16 cellular contexts compared by ENCODE assay signal in the genomic region with DNA sequence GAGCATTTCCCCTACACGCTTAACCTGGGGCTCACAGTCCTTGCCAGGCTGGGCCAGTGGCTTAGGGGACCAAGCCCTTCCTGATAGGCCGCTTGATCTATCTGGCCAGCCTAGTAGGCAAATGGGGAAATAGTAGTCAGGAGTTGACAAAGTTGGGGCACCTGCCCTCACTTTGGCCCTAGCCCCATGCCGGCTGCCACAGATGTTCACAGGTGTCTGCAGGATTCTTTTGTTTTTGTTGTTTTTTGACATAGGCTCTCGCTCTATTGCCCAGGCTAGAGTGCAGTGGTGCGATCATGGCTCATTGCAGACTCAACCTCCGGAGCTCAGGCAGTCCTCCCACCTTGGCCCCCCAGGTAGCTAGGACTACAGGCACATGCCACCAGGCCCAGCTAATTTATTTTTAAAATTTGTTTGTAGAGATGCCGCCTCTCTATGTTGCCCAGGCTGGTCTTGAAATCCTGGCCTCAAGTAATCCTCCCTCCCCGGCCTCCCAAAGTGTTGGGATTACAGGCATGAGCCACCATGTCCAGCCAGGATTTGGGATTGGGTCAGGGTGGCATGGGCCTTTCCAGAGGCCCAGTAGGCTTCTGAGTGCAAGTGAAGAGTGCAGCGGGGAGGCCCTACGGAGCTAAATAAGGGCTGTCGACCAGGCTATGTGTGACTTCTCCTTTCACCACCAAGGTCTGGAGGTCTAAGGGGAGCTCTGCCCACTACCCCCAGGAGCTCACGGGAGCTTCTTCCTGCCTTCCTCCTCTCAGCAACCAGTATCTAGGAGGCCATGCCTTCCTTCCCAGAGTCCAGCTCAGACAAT. TPM values are rescaled to one million over a fixed set of nuclear protein-coding genes. Genes with fewer than 3 reads are reported as not detected.
A peak's percentile ranks its signal among the peaks of the same experiment; 100 is the strongest.
DNase-seq lines count a peak whose midpoint lies in the region; ATAC-seq, FAIRE-seq and TF ChIP-seq lines count a peak whose summit lies in the region.
"Had no signal": no experiment of that assay in that cellular context is flagged by ENCODE, and none has a peak within 500 bp of the region (broad histone marks: within the 10 kb centered on the region; RNA-seq: fewer than 3 reads in every experiment).

No MANE protein-coding gene starts in this region.

- H3K27ac ChIP-seq in OCI-LY3 (ENCODE audit: low read length), result no peak overlapping the region
- H3K27ac ChIP-seq in osteoblast (ENCODE audit: low read depth, low read length), result no peak overlapping the region
- H3K27ac ChIP-seq: tibial artery had no signal

- H3K4me3 ChIP-seq in OCI-LY3 (ENCODE audit: low read length) (no peak overlapping the region), osteoblast (ENCODE audit: insufficient read depth, low read length) (no peak overlapping the region)
- H3K4me3 ChIP-seq: A549, tibial artery had no signal

- H3K4me1 ChIP-seq in OCI-LY3 (ENCODE audit: low read length) (peaks cover 65% of the 10 kb centered on the region), osteoblast (ENCODE audit: insufficient read depth, low read length) (no peaks in the 10 kb centered on the region)

- H3K4me1 Mint-ChIP-seq in T-helper 2 cell treated with Interferon-gamma antibody and Interleukin-4, amounts not matched to agents 5 μg/mL and 100 μg/mL, for 36 hours (ENCODE audit: low read depth), result peaks cover 70% of the 10 kb centered on the region
- peaks cover 82% of the 10 kb centered on the region for H3K4me1 Mint-ChIP-seq in activated naive CD8-positive, alpha-beta T cell treated with anti-CD3 and anti-CD28 coated beads, Interleukin-2, amount 50 U/mL, for 24 hours
- peaks cover 18% of the 10 kb centered on the region; the same call in 1 of the 2 replicates for H3K4me1 Mint-ChIP-seq in HFFc6 (ENCODE audit: low read depth)

- H3K36me3 ChIP-seq in OCI-LY3 (replicated peaks; ENCODE audit: low read depth, low read length) (no peaks in the 10 kb centered on the region), osteoblast (ENCODE audit: insufficient read depth, low read length) (no peaks in the 10 kb centered on the region)
- H3K36me3 ChIP-seq: tibial artery had no signal

- H3K4me2 ChIP-seq in OCI-LY3 (ENCODE audit: low read length) (peak overlapping the region; percentile 18; the same call in 1 of the 2 replicates), osteoblast (ENCODE audit: insufficient read depth, low read length) (no peak overlapping the region)
- H3K4me2 ChIP-seq: A549 had no signal

- H3K27me3 ChIP-seq in OCI-LY3 (ENCODE audit: low read depth, low read length) (peaks cover 8% of the 10 kb centered on the region; the same call in 1 of the 2 replicates), osteoblast (ENCODE audit: insufficient read depth, low read length) (no peaks in the 10 kb centered on the region)
- H3K27me3 ChIP-seq: tibial artery had no signal

- H3K36me3 Mint-ChIP-seq in T-helper 2 cell treated with Interferon-gamma antibody and Interleukin-4, amounts not matched to agents 5 μg/mL and 100 μg/mL, for 36 hours (ENCODE audit: low read depth), result no peaks in the 10 kb centered on the region
- H3K36me3 Mint-ChIP-seq in activated naive CD8-positive, alpha-beta T cell treated with anti-CD3 and anti-CD28 coated beads, Interleukin-2, amount 50 U/mL, for 24 hours (ENCODE audit: low read depth), result peaks cover 2% of the 10 kb centered on the region
- H3K36me3 Mint-ChIP-seq in HFFc6 (ENCODE audit: low read depth), result no peaks in the 10 kb centered on the region

- no peak for DNase-seq in T-helper 2 cell treated with Interferon-gamma antibody and Interleukin-4, amounts not matched to agents 5 μg/mL and 100 μg/mL, for 36 hours (ENCODE audit: low spot score)
- DNase-seq in T-helper 2 cell, result no peak
- no peak for DNase-seq in activated naive CD8-positive, alpha-beta T cell treated with anti-CD3 and anti-CD28 coated beads, Interleukin-2, amount 50 U/mL, for 24 hours
- peak; percentile 78 for DNase-seq in osteoblast (ENCODE audit: insufficient read length, low spot score, missing footprints)
- DNase-seq in globus pallidus (ENCODE audit: low spot score), result no peak
- DNase-seq in D721Med (ENCODE audit: insufficient read length, low spot score), result no peak
- no peak for DNase-seq in HFFc6
- DNase-seq: DMS153, H7, NCI-H187, tibial artery had no signal

- H3K79me2 ChIP-seq in OCI-LY3 (ENCODE audit: low read length) (no peaks in the 10 kb centered on the region), osteoblast (ENCODE audit: insufficient read depth, low read length) (no peaks in the 10 kb centered on the region)

- H3K9ac ChIP-seq in OCI-LY3 (ENCODE audit: low read length), result no peak overlapping the region

- no peak for TF ChIP-seq CTCF in OCI-LY3 (IDR thresholded peaks at IDR 0.05; ENCODE audit: low read depth, low read length)
- TF ChIP-seq CTCF in osteoblast (IDR thresholded peaks at IDR 0.05; ENCODE audit: extremely low read depth, low read depth, low read length), result no peak
- no peak for TF ChIP-seq CTCF in D721Med (IDR thresholded peaks at IDR 0.05; ENCODE audit: insufficient read depth, missing control alignments)
- TF ChIP-seq CTCF in HFFc6 (IDR thresholded peaks at IDR 0.05), result no peak

- peak overlapping the region; percentile 45 for H3K27ac Mint-ChIP-seq in T-helper 2 cell treated with Interferon-gamma antibody and Interleukin-4, amounts not matched to agents 5 μg/mL and 100 μg/mL, for 36 hours
- H3K27ac Mint-ChIP-seq in activated naive CD8-positive, alpha-beta T cell treated with anti-CD3 and anti-CD28 coated beads, Interleukin-2, amount 50 U/mL, for 24 hours, result peak overlapping the region; percentile 97
- no peak overlapping the region for H3K27ac Mint-ChIP-seq in HFFc6

- no peak overlapping the region for H3K4me3 Mint-ChIP-seq in T-helper 2 cell treated with Interferon-gamma antibody and Interleukin-4, amounts not matched to agents 5 μg/mL and 100 μg/mL, for 36 hours
- no peak overlapping the region for H3K4me3 Mint-ChIP-seq in activated naive CD8-positive, alpha-beta T cell treated with anti-CD3 and anti-CD28 coated beads, Interleukin-2, amount 50 U/mL, for 24 hours
- H3K4me3 Mint-ChIP-seq in HFFc6, result no peak overlapping the region
- H3K4me3 Mint-ChIP-seq: central memory CD8-positive, alpha-beta T cell had no signal

- H3K27me3 Mint-ChIP-seq in T-helper 2 cell treated with Interferon-gamma antibody and Interleukin-4, amounts not matched to agents 5 μg/mL and 100 μg/mL, for 36 hours (ENCODE audit: low read depth), result no peaks in the 10 kb centered on the region
- no peaks in the 10 kb centered on the region for H3K27me3 Mint-ChIP-seq in activated naive CD8-positive, alpha-beta T cell treated with anti-CD3 and anti-CD28 coated beads, Interleukin-2, amount 50 U/mL, for 24 hours
- no peaks in the 10 kb centered on the region; the same call in 1 of the 2 replicates for H3K27me3 Mint-ChIP-seq in HFFc6 (ENCODE audit: insufficient read depth)
- H3K27me3 Mint-ChIP-seq: central memory CD8-positive, alpha-beta T cell had no signal

- no peak for FAIRE-seq in D721Med (lab: Jason Lieb, UNC)
- FAIRE-seq: A549, GM12891 had no signal

- ATAC-seq in activated naive CD8-positive, alpha-beta T cell treated with anti-CD3 and anti-CD28 coated beads, Interleukin-2, amount 50 U/mL, for 24 hours, result no peak
- ATAC-seq: A549, sciatic nerve had no signal

- no peaks in the 10 kb centered on the region for H4K20me1 ChIP-seq in OCI-LY3 (ENCODE audit: insufficient read depth, low read length)
- no peaks in the 10 kb centered on the region for H4K20me1 ChIP-seq in osteoblast (ENCODE audit: insufficient read depth, low read length)

- H2AFZ ChIP-seq in OCI-LY3 (ENCODE audit: low read depth, low read length) (no peak overlapping the region), osteoblast (ENCODE audit: low read length) (peak overlapping the region; percentile 37)

- H3K9me3 ChIP-seq in OCI-LY3 (ENCODE audit: insufficient read depth, low read length), result no peaks in the 10 kb centered on the region
- no peaks in the 10 kb centered on the region for H3K9me3 ChIP-seq in osteoblast (ENCODE audit: low read depth, low read length)
- H3K9me3 ChIP-seq: A549, tibial artery had no signal

- no peaks in the 10 kb centered on the region for H3K9me3 Mint-ChIP-seq in T-helper 2 cell treated with Interferon-gamma antibody and Interleukin-4, amounts not matched to agents 5 μg/mL and 100 μg/mL, for 36 hours
- H3K9me3 Mint-ChIP-seq in activated naive CD8-positive, alpha-beta T cell treated with anti-CD3 and anti-CD28 coated beads, Interleukin-2, amount 50 U/mL, for 24 hours, result no peaks in the 10 kb centered on the region
- H3K9me3 Mint-ChIP-seq in HFFc6, result no peaks in the 10 kb centered on the region
- H3K9me3 Mint-ChIP-seq: central memory CD8-positive, alpha-beta T cell had no signal

RNA-seq across cellular contexts. Expression of a gene that starts 15.5 kb away (rescaled TPM):
- total RNA-seq in osteoblast, result 39.8 and 41.3 TPM in 2 replicates
- total RNA-seq in HFFc6 (2021; fragmentation: NEBNext Ultra II Directional; extraction: Animal tissue kit (Norgen Biotek cat#: 25700)), result 100 to 1,000 TPM; 104 to 120 (median 108) TPM
